ENCODE assay signal across 17 cellular contexts in genomic region chr4:740011-740410, GRCh38. TPM values are rescaled to one million over a fixed set of nuclear protein-coding genes. Genes with fewer than 3 reads are reported as not detected.
DNase-seq lines count a peak whose midpoint lies in the region; ATAC-seq and TF ChIP-seq lines count a peak whose summit lies in the region.
"Had no signal": no experiment of that assay in that cellular context is flagged by ENCODE, and none has a peak within 500 bp of the region (broad histone marks: within the 10 kb centered on the region; RNA-seq: fewer than 3 reads in every experiment).

No MANE protein-coding gene starts in this region.

- no peak overlapping the region for H4K8ac ChIP-seq in IMR-90 (ENCODE audit: low read depth in 2 of 2, low read length in 2 of 2)

- no peak for TF ChIP-seq POLR2A in IMR-90 (IDR thresholded peaks at IDR 0.05; ENCODE audit: low read depth, low read length)
- TF ChIP-seq POLR2A in suprapubic skin (IDR thresholded peaks at IDR 0.05): no peak

- peaks cover 9% of the 10 kb centered on the region for H3K27me3 Mint-ChIP-seq in endothelial cell (ENCODE audit: unreplicated experiment)
- H3K27me3 Mint-ChIP-seq: B cell; CD4-positive, alpha-beta T cell had no signal

- no peak overlapping the region for H3K23ac ChIP-seq in IMR-90 (ENCODE audit: low read depth, low read length)

- peaks cover 6% of the 10 kb centered on the region; the same call in 1 of the 2 replicates for H3K9me1 ChIP-seq in IMR-90 (ENCODE audit: insufficient read depth, low read length)

- ATAC-seq in IMR-90 (ENCODE audit: low read depth): no peak
- ATAC-seq: A549; CD8-positive, alpha-beta T cell had no signal

- H3K4me3 ChIP-seq in IMR-90 (ENCODE audit: insufficient read depth, low read depth, low read length): no peak overlapping the region
- no peak overlapping the region for H3K4me3 ChIP-seq in skeletal muscle satellite cell (ENCODE audit: low read length)
- H3K4me3 ChIP-seq in suprapubic skin: no peak overlapping the region
- H3K4me3 ChIP-seq: A549; BLaER1 treated with 17β-estradiol and CSF1 and Interleukin-3, amounts not matched to agents 10 nM and 100 nM had no signal

- H3K4me2 ChIP-seq in IMR-90 (ENCODE audit: low read depth, low read length) (no peak overlapping the region), skeletal muscle satellite cell (ENCODE audit: low read length) (no peak overlapping the region)
- H3K4me2 ChIP-seq: A549; BLaER1 treated with 17β-estradiol and CSF1 and Interleukin-3, amounts not matched to agents 10 nM and 100 nM had no signal

- H4K91ac ChIP-seq in IMR-90 (ENCODE audit: insufficient read depth, low read depth, low read length): no peak overlapping the region

- dilution Hi-C loops in IMR-90 (cut with HindIII; ENCODE audit: low sequenced_read_pairs, unreplicated experiment): no loop called here

- H3K36me3 ChIP-seq in IMR-90 (ENCODE audit: control insufficient read depth, insufficient read depth, low read length): peaks cover 45% of the 10 kb centered on the region
- H3K36me3 ChIP-seq in skeletal muscle satellite cell (ENCODE audit: insufficient read depth, low read length): peaks cover 43% of the 10 kb centered on the region
- H3K36me3 ChIP-seq in suprapubic skin: peaks cover 73% of the 10 kb centered on the region

- H3K4ac ChIP-seq in IMR-90 (ENCODE audit: low read depth, low read length): no peak overlapping the region

- no peak overlapping the region for H3K27ac Mint-ChIP-seq in endothelial cell (ENCODE audit: unreplicated experiment)
- H3K27ac Mint-ChIP-seq: B cell; CD4-positive, alpha-beta T cell; CD8-positive, alpha-beta T cell had no signal

- intact Hi-C loops in IMR-90 (cut with micrococcal nuclease): no loop called here

- peak overlapping the region; percentile 22 for H2AK9ac ChIP-seq in IMR-90 (replicated peaks; ENCODE audit: low read depth, low read length, poor library complexity)

- peaks cover 14 to 37% of the 10 kb centered on the region in 2 experiments for H3K79me1 ChIP-seq in IMR-90 (ENCODE audit: low read depth in 1 of 2, low read length in 2 of 2)

- WGBS in IMR-90 (ENCODE audit: extremely low coverage in 2 of 2, insufficient read length in 1 of 2), 2 experiments: no CpG with 5 or more reads among the region's 12 CpGs
- WGBS in suprapubic skin: 90% methylated on average over 12 of the region's 12 CpGs

- peaks cover 2% of the 10 kb centered on the region for H3K4me1 Mint-ChIP-seq in endothelial cell (ENCODE audit: unreplicated experiment)

- no peak for TF ChIP-seq RAD21 in IMR-90 (IDR thresholded peaks at IDR 0.05; ENCODE audit: low read length)

- no peak overlapping the region for H3K27ac ChIP-seq in IMR-90 (ENCODE audit: insufficient read depth, low read length)
- H3K27ac ChIP-seq in suprapubic skin: no peak overlapping the region
- H3K27ac ChIP-seq: 22Rv1; A549; BLaER1 treated with 17β-estradiol and CSF1 and Interleukin-3, amounts not matched to agents 10 nM and 100 nM; C4-2B had no signal

- BruUV-seq in IMR-90 (replicated peaks; lab: Mats Ljungman, UMichigan): TSS peak; percentile 15

- H3K4me1 ChIP-seq in IMR-90 (ENCODE audit: control insufficient read depth, insufficient read depth, low read length) (peaks cover 12% of the 10 kb centered on the region), skeletal muscle satellite cell (ENCODE audit: control insufficient read depth, insufficient read depth, low read length) (peaks cover 42% of the 10 kb centered on the region), suprapubic skin (no peaks in the 10 kb centered on the region)
- H3K4me1 ChIP-seq: A549, Caco-2 had no signal

- no peak overlapping the region for H3K9ac ChIP-seq in IMR-90 (ENCODE audit: low read depth, low read length)
- H3K9ac ChIP-seq in skeletal muscle satellite cell (ENCODE audit: low read depth, low read length): peak overlapping the region; percentile 44
- H3K9ac ChIP-seq: BLaER1 treated with 17β-estradiol and CSF1 and Interleukin-3, amounts not matched to agents 10 nM and 100 nM had no signal

- H3K18ac ChIP-seq in IMR-90 (ENCODE audit: low read depth, low read length): no peak overlapping the region

- H3K36me3 Mint-ChIP-seq in endothelial cell (ENCODE audit: low read depth, unreplicated experiment): peaks cover 24% of the 10 kb centered on the region

- no peak overlapping the region for H3K56ac ChIP-seq in IMR-90 (ENCODE audit: extremely low read depth, insufficient read depth, low read length)

- H2AFZ ChIP-seq in IMR-90 (replicated peaks; ENCODE audit: low read length, poor library complexity): no peak overlapping the region

- no peaks in the 10 kb centered on the region for H3K27me3 ChIP-seq in IMR-90 (ENCODE audit: control insufficient read depth, insufficient read depth, low read length)
- no peaks in the 10 kb centered on the region for H3K27me3 ChIP-seq in skeletal muscle satellite cell (ENCODE audit: control insufficient read depth, insufficient read depth, low read length)
- no peaks in the 10 kb centered on the region for H3K27me3 ChIP-seq in suprapubic skin
- H3K27me3 ChIP-seq: BLaER1 treated with 17β-estradiol and CSF1 and Interleukin-3, amounts not matched to agents 10 nM and 100 nM had no signal

- no peak overlapping the region for H2BK20ac ChIP-seq in IMR-90 (ENCODE audit: low read depth, low read length)

- H3K9me3 ChIP-seq in IMR-90 (ENCODE audit: control insufficient read depth, insufficient read depth, low read length) (no peaks in the 10 kb centered on the region), skeletal muscle satellite cell (replicated peaks; ENCODE audit: low read length) (no peaks in the 10 kb centered on the region), suprapubic skin (no peaks in the 10 kb centered on the region)
- H3K9me3 ChIP-seq: A549; BLaER1 treated with 17β-estradiol and CSF1 and Interleukin-3, amounts not matched to agents 10 nM and 100 nM; Caco-2 had no signal

- no peak for TF ChIP-seq EP300 in suprapubic skin (IDR thresholded peaks at IDR 0.05)

- H4K20me1 ChIP-seq in IMR-90 (ENCODE audit: insufficient read depth, low read length): peaks cover 41% of the 10 kb centered on the region

- H2AK5ac ChIP-seq in IMR-90 (ENCODE audit: low read depth, low read length): no peak overlapping the region

- H3K4me3 Mint-ChIP-seq in endothelial cell (ENCODE audit: unreplicated experiment): peak overlapping the region; percentile 21
- H3K4me3 Mint-ChIP-seq: B cell; CD4-positive, alpha-beta T cell; CD8-positive, alpha-beta T cell had no signal

- POLR2A ChIA-PET in IMR-90 (lab: Charles Lee; ENCODE audit: unreplicated experiment): no interaction called here

- H2BK120ac ChIP-seq in IMR-90 (ENCODE audit: low read depth, low read length): no peak overlapping the region

- CTCF ChIA-PET in IMR-90 (lab: Yijun Ruan, JAX): no interaction called here

- H3K14ac ChIP-seq in IMR-90 (replicated peaks; ENCODE audit: low read depth, low read length): no peak overlapping the region

- H3K9me3 Mint-ChIP-seq in endothelial cell (ENCODE audit: unreplicated experiment): no peaks in the 10 kb centered on the region
- H3K9me3 Mint-ChIP-seq: CD4-positive, alpha-beta T cell; CD8-positive, alpha-beta T cell had no signal

- H4K5ac ChIP-seq in IMR-90 (ENCODE audit: low read depth, low read length): no peak overlapping the region

- H2BK15ac ChIP-seq in IMR-90 (ENCODE audit: low read depth, low read length): no peak overlapping the region

- DNase-seq in IMR-90: no peak
- no peak for DNase-seq in endothelial cell (ENCODE audit: low spot score)
- no peak for DNase-seq in suprapubic skin (ENCODE audit: low spot score in 2 of 2)
- no peak for DNase-seq in NCI-H146 treated with DMSO at 0.1 percent for 48 hours (lab: John Stamatoyannopoulos, UW; ENCODE audit: unreplicated experiment)
- DNase-seq: AML-193; Caco-2; Calu3; CD4-positive, alpha-beta T cell; CD8-positive, alpha-beta T cell; DMS79 treated with DMSO at 0.1 percent for 48 hours; GF-D8 had no signal

- H2BK5ac ChIP-seq in IMR-90 (ENCODE audit: low read depth, low read length, poor library complexity, severe bottlenecking): no peak overlapping the region

- TF ChIP-seq CTCF in IMR-90 (conservative IDR thresholded peaks at IDR 0.05; ENCODE audit: low read depth, low read length) (no peak), endothelial cell (IDR thresholded peaks at IDR 0.05; ENCODE audit: unreplicated experiment) (no peak), suprapubic skin (IDR thresholded peaks at IDR 0.05) (no peak)

- in situ Hi-C loops in IMR-90 (cut with MboI; ENCODE audit: low sequenced_read_pairs): no loop called here

TF ChIP-seq in IMR-90, 13 proteins besides CTCF, POLR2A, EP300 and RAD21 (continues in another document):
- no peak for TF ChIP-seq NFE2L2 (IDR thresholded peaks at IDR 0.05; ENCODE audit: low read depth, low read length)
- no peak for TF ChIP-seq FOS (IDR thresholded peaks at IDR 0.05; ENCODE audit: low read depth, low read length)
- no peak for TF ChIP-seq MAZ (IDR thresholded peaks at IDR 0.05; ENCODE audit: borderline replicate concordance, low read depth, low read length)
- TF ChIP-seq MAFK (IDR thresholded peaks at IDR 0.05; ENCODE audit: low read depth, low read length): no peak
- TF ChIP-seq, protein P1, sequence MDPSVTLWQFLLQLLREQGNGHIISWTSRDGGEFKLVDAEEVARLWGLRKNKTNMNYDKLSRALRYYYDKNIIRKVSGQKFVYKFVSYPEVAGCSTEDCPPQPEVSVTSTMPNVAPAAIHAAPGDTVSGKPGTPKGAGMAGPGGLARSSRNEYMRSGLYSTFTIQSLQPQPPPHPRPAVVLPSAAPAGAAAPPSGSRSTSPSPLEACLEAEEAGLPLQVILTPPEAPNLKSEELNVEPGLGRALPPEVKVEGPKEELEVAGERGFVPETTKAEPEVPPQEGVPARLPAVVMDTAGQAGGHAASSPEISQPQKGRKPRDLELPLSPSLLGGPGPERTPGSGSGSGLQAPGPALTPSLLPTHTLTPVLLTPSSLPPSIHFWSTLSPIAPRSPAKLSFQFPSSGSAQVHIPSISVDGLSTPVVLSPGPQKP (IDR thresholded peaks at IDR 0.05; ENCODE audit: borderline replicate concordance, low read depth, low read length): no peak

RNA-seq across cellular contexts. Expression of gene PCGF3, which starts 34.4 kb away (rescaled TPM):
- total RNA-seq in IMR-90 (2012; rRNA removed): 40.0 and 45.0 TPM in 2 replicates
- polyA plus RNA-seq in IMR-90 (2012; rRNA removed): 55.3 and 59.4 TPM in 2 replicates
- 33.1 and 59.8 TPM in 2 replicates for polyA plus RNA-seq in IMR-90 (2012; cell fraction: cytosol; rRNA removed)
- 190 and 236 TPM in 2 replicates for polyA plus RNA-seq in IMR-90 (2012; cell fraction: nucleus; rRNA removed; ENCODE audit: low replicate concordance)
- total RNA-seq in endothelial cell (ENCODE audit: unreplicated experiment): 84.5 TPM
- total RNA-seq in skeletal muscle satellite cell (2012; rRNA removed): 25.9 and 31.0 TPM in 2 replicates
- 100 to 1,000 TPM in 1 of 4 donors, 10 to 100 TPM in 3; 59.7 to 152 (median 71.2) TPM for total RNA-seq in suprapubic skin

RNA-seq across cellular contexts. Expression of gene SLC49A3, which starts 51.1 kb away (rescaled TPM):
- total RNA-seq in IMR-90 (2012; rRNA removed) (under 0.01 TPM in 2 replicates), endothelial cell (ENCODE audit: unreplicated experiment) (19.9 TPM), suprapubic skin (10 to 100 TPM in 3 of 4 donors, 1 to 10 TPM in 1; 8.9 to 21.1 (median 17.4) TPM)
- 0.32 and 0.36 TPM in 2 replicates for polyA plus RNA-seq in IMR-90 (2012; rRNA removed)
- 0.09 and 0.27 TPM in 2 replicates for polyA plus RNA-seq in IMR-90 (2012; cell fraction: cytosol; rRNA removed)
- polyA plus RNA-seq in IMR-90 (2012; cell fraction: nucleus; rRNA removed; ENCODE audit: low replicate concordance): 0.54 and 1.4 TPM in 2 replicates
- 10.5 and 10.6 TPM in 2 replicates for total RNA-seq in skeletal muscle satellite cell (2012; rRNA removed)
